In the genomic region with DNA sequence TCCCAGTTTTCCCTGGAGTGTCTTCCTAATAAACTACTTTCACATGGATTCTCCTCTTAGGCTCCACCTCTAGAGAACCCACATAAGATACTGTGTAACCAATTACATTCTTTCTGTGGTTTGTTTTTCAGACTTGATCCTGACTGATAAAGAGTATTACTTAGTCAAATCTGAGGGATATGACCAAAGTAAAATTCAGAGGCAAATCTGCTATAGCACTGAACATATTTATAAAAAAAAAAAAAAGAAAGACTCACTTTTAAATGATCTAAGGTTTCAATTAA, we compare ENCODE assay signal across 16 cellular contexts. TPM values are rescaled to one million over a fixed set of nuclear protein-coding genes. Genes with fewer than 3 reads are reported as not detected.
DNase-seq lines count a peak whose midpoint lies in the region; ATAC-seq and TF ChIP-seq lines count a peak whose summit lies in the region.
"Had no signal": no experiment of that assay in that cellular context is flagged by ENCODE, and none has a peak within 500 bp of the region (broad histone marks: within the 10 kb centered on the region; RNA-seq: fewer than 3 reads in every experiment).

No MANE protein-coding gene starts in this region.

- H3K27ac Mint-ChIP-seq in Calu3 (ENCODE audit: unreplicated experiment) (peak overlapping the region; percentile 88), T-cell (peak overlapping the region in 1 of 2 donors; percentile 74)
- H3K27ac Mint-ChIP-seq: activated naive CD4-positive, alpha-beta T cell treated with anti-CD3 and anti-CD28 coated beads, Interleukin-2, amount 50 U/mL, for 24 hours had no signal

- H3K36me3 Mint-ChIP-seq in Calu3 (ENCODE audit: insufficient read depth, unreplicated experiment) (peaks cover 65% of the 10 kb centered on the region), T-cell (no peaks in the 10 kb centered on the region)
- H3K36me3 Mint-ChIP-seq: activated naive CD4-positive, alpha-beta T cell treated with anti-CD3 and anti-CD28 coated beads, Interleukin-2, amount 50 U/mL, for 24 hours; naive B cell had no signal

- H3K27me3 Mint-ChIP-seq in Calu3 (ENCODE audit: unreplicated experiment) (no peaks in the 10 kb centered on the region), T-cell (no peaks in the 10 kb centered on the region)
- H3K27me3 Mint-ChIP-seq: activated naive CD4-positive, alpha-beta T cell treated with anti-CD3 and anti-CD28 coated beads, Interleukin-2, amount 50 U/mL, for 24 hours; naive B cell had no signal

- no peak overlapping the region for H2AFZ ChIP-seq in neuronal stem cell (ENCODE audit: low read length)

- H3K9me3 Mint-ChIP-seq in Calu3 (ENCODE audit: low read depth, unreplicated experiment) (no peaks in the 10 kb centered on the region), T-cell (no peaks in the 10 kb centered on the region)
- H3K9me3 Mint-ChIP-seq: activated naive CD4-positive, alpha-beta T cell treated with anti-CD3 and anti-CD28 coated beads, Interleukin-2, amount 50 U/mL, for 24 hours; naive B cell had no signal

- H2BK15ac ChIP-seq in neuronal stem cell (ENCODE audit: low read length): no peak overlapping the region

- H3K18ac ChIP-seq in neuronal stem cell (ENCODE audit: low read length): no peak overlapping the region

- H3K4me1 Mint-ChIP-seq in Calu3 (ENCODE audit: low read depth, unreplicated experiment): peaks cover 63% of the 10 kb centered on the region
- H3K4me1 Mint-ChIP-seq in T-cell: peaks cover 8 to 27% (median 10%) of the 10 kb centered on the region in 3 donors

- H3K4me2 ChIP-seq in neuronal stem cell (ENCODE audit: insufficient read depth, low read length, poor library complexity, severe bottlenecking): no peak overlapping the region

- H3K9me3 ChIP-seq in effector memory CD4-positive, alpha-beta T cell (ENCODE audit: control insufficient read depth, low read length): no peaks in the 10 kb centered on the region
- H3K9me3 ChIP-seq in neuronal stem cell (replicated peaks in 1 of 2; ENCODE audit: control insufficient read depth in 2 of 2, insufficient read depth in 1 of 2, low read depth in 1 of 2, low read length in 2 of 2): no peaks in the 10 kb centered on the region

- H3K23ac ChIP-seq in neuronal stem cell (ENCODE audit: low read depth, low read length, poor library complexity): no peak overlapping the region

- H3K4me3 Mint-ChIP-seq in Calu3 (ENCODE audit: low read depth, unreplicated experiment) (no peak overlapping the region), T-cell (peak overlapping the region in 2 of 3 donors; percentile 21 to 60)
- H3K4me3 Mint-ChIP-seq: activated naive CD4-positive, alpha-beta T cell treated with anti-CD3 and anti-CD28 coated beads, Interleukin-2, amount 50 U/mL, for 24 hours; naive B cell had no signal

- TF ChIP-seq CTCF in AG09309 (IDR thresholded peaks at IDR 0.05; ENCODE audit: control insufficient read depth, insufficient read depth, low read depth, low read length, missing control alignments) (no peak), Calu3 (IDR thresholded peaks at IDR 0.05; ENCODE audit: unreplicated experiment) (no peak), fibroblast of the aortic adventitia (IDR thresholded peaks at IDR 0.05; ENCODE audit: insufficient read depth, low read length) (no peak)

- no peak overlapping the region for H2BK5ac ChIP-seq in neuronal stem cell (ENCODE audit: low read length)

- intact Hi-C loops in Calu3 (cut with micrococcal nuclease; ENCODE audit: unreplicated experiment): no loop called here

- H3K27me3 ChIP-seq in effector memory CD4-positive, alpha-beta T cell (replicated peaks; ENCODE audit: control insufficient read depth, insufficient read depth, low read length, poor library complexity, severe bottlenecking): no peaks in the 10 kb centered on the region
- H3K27me3 ChIP-seq in neuronal stem cell (ENCODE audit: control insufficient read depth in 3 of 3, insufficient read depth in 3 of 3, low read depth in 1 of 3, low read length in 3 of 3): no peaks in the 10 kb centered on the region

- no peak for ATAC-seq in T-cell (replicated peaks in 1 of 4)
- ATAC-seq in GM18868 (IDR thresholded peaks at IDR 0.05; ENCODE audit: unreplicated experiment): no peak

- peaks cover 8% of the 10 kb centered on the region for H3K4me1 ChIP-seq in effector memory CD4-positive, alpha-beta T cell (ENCODE audit: control insufficient read depth, insufficient read depth, low read length, poor library complexity, severe bottlenecking)
- no peaks in the 10 kb centered on the region for H3K4me1 ChIP-seq in neuronal stem cell (ENCODE audit: control insufficient read depth in 2 of 2, insufficient read depth in 1 of 2, low read depth in 1 of 2, low read length in 2 of 2)

- H3K14ac ChIP-seq in neuronal stem cell (ENCODE audit: low read length): no peak overlapping the region

- no peak overlapping the region for H2BK120ac ChIP-seq in neuronal stem cell (ENCODE audit: low read depth, low read length)

- CTCF ChIA-PET in Calu3 (lab: Charles Lee): interaction anchor here (0.6 to 4.9 kb wide), 6 partner anchors 13 to 192 kb away, joined by 3 to 52 read pairs (median 4); no protein-coding TSS in a partner anchor
- CTCF ChIA-PET in T-cell (lab: Charles Lee): interaction anchor here (0.6 to 5.8 kb wide), 5 partner anchors 12 to 208 kb away, joined by 3 to 67 read pairs (median 11); no protein-coding TSS in a partner anchor

- BruUV-seq in Calu3 (replicated peaks; lab: Mats Ljungman, UMichigan): no TSS peak

- DNase-seq in AG09309 (ENCODE audit: low read depth): peak; percentile 23
- no peak for DNase-seq in Calu3
- no peak for DNase-seq in T-cell
- DNase-seq in fibroblast of the aortic adventitia (ENCODE audit: low read depth): peak; percentile 62
- DNase-seq in activated gamma-delta T cell treated with Interleukin-2 at 50 U/mL for 16 hours: no peak
- no peak for DNase-seq in effector memory CD4-positive, alpha-beta T cell
- DNase-seq in neuronal stem cell (ENCODE audit: low spot score): no peak
- DNase-seq: activated CD4-positive, alpha-beta T cell treated with anti-CD3 and anti-CD28 coated beads, Interleukin-2, amount 50 U/mL, for 1 hour; foreskin melanocyte; KG1; kidney; naive B cell; NCI-H187 treated with DMSO at 0.1 percent for 48 hours had no signal

- no peak overlapping the region for H2BK12ac ChIP-seq in neuronal stem cell (ENCODE audit: low read length)

- no peak overlapping the region for H2AK5ac ChIP-seq in neuronal stem cell (ENCODE audit: low read depth, low read length)

- H3K27ac ChIP-seq in effector memory CD4-positive, alpha-beta T cell (ENCODE audit: insufficient read depth, low read length, poor library complexity, severe bottlenecking): no peak overlapping the region
- no peak overlapping the region for H3K27ac ChIP-seq in neuronal stem cell (replicated peaks; ENCODE audit: low read length)

- H4K91ac ChIP-seq in neuronal stem cell (ENCODE audit: low read depth, low read length, poor library complexity): no peak overlapping the region

- H3K4ac ChIP-seq in neuronal stem cell (ENCODE audit: low read length): no peak overlapping the region

- POLR2A ChIA-PET in T-cell (lab: Charles Lee): no interaction called here

- H3K9ac ChIP-seq in neuronal stem cell (ENCODE audit: low read depth, low read length, poor library complexity): no peak overlapping the region

- H4K8ac ChIP-seq in neuronal stem cell (ENCODE audit: low read depth, low read length): no peak overlapping the region

- no peaks in the 10 kb centered on the region for H3K36me3 ChIP-seq in effector memory CD4-positive, alpha-beta T cell (ENCODE audit: control insufficient read depth, insufficient read depth, low read length)
- H3K36me3 ChIP-seq in neuronal stem cell (replicated peaks in 1 of 2; ENCODE audit: control insufficient read depth in 2 of 2, insufficient read depth in 2 of 2, low read length in 2 of 2): peaks cover 24 to 96% of the 10 kb centered on the region in 2 donors

- peaks cover 4% of the 10 kb centered on the region for H3K79me1 ChIP-seq in neuronal stem cell (ENCODE audit: low read depth, low read length)

- H3K4me3 ChIP-seq in AG09309 (ENCODE audit: control insufficient read depth, low read depth, low read length): no peak overlapping the region
- no peak overlapping the region for H3K4me3 ChIP-seq in fibroblast of the aortic adventitia (ENCODE audit: low read depth, low read length)
- no peak overlapping the region for H3K4me3 ChIP-seq in effector memory CD4-positive, alpha-beta T cell (ENCODE audit: insufficient read depth, low read depth, low read length, poor library complexity, severe bottlenecking)
- H3K4me3 ChIP-seq in neuronal stem cell (ENCODE audit: low read length in 2 of 2): no peak overlapping the region

RNA-seq across cellular contexts. Expression of a gene that starts 13.9 kb away (rescaled TPM):
- total RNA-seq in Calu3 (2022) (27.4 and 42.5 TPM in 2 replicates), T-cell (1 to 10 TPM in 1 of 5 donors, under 1 TPM in 4; 0.22 to 1.5 (median 0.33) TPM), fibroblast of the aortic adventitia (ENCODE audit: low replicate concordance) (2.7 and 26.4 TPM in 2 replicates)
- 28.3 TPM for polyA plus RNA-seq in neuronal stem cell (2013, experiment 1 of 2)
- 30.0 TPM for polyA plus RNA-seq in neuronal stem cell (2013, experiment 2 of 2)

RNA-seq across cellular contexts. Expression of a gene that starts 29.7 kb away (rescaled TPM):
- 10.1 and 13.6 TPM in 2 replicates for total RNA-seq in Calu3 (2022)
- not detected for total RNA-seq in T-cell
- not detected in 2 replicates for total RNA-seq in fibroblast of the aortic adventitia (ENCODE audit: low replicate concordance)
- not detected for polyA plus RNA-seq in neuronal stem cell (2013, experiment 1 of 2)
- not detected for polyA plus RNA-seq in neuronal stem cell (2013, experiment 2 of 2)
- total RNA-seq: kidney, temporal lobe had no signal

RNA-seq across cellular contexts. Expression of a gene that starts 33.8 kb away (rescaled TPM):
- 6.4 and 14.4 TPM in 2 replicates for total RNA-seq in Calu3 (2022)
- total RNA-seq in T-cell: under 1 TPM in 1 of 5 donors, not detected in 4; 0.12 TPM
- 0.90 TPM in 1 of 2 replicates, not detected in the other for total RNA-seq in fibroblast of the aortic adventitia (ENCODE audit: low replicate concordance)
- 1.1 TPM for polyA plus RNA-seq in neuronal stem cell (2013, experiment 1 of 2)
- polyA plus RNA-seq in neuronal stem cell (2013, experiment 2 of 2): 0.79 TPM
- total RNA-seq: temporal lobe had no signal

Comparison
In these comparisons a context has a peak if more than half of its experiments do, and no peak if none do; other contexts are left out.
1. DNase-seq: peak in AG09309 (single experiment) and fibroblast of the aortic adventitia (single experiment); none in Calu3 (single experiment), T-cell (0 of 34), activated gamma-delta T cell treated with Interleukin-2 at 50 U/mL for 16 hours (single experiment), effector memory CD4-positive, alpha-beta T cell (0 of 3) and neuronal stem cell (single experiment).
2. RNA of a gene that starts 29.7 kb away (total RNA-seq): 10.1 to 13.6 TPM in Calu3; not detected in T-cell and not detected in fibroblast of the aortic adventitia; every median in the first group is over 10 times any median in the second.